17 cellular contexts compared by ENCODE assay signal in genomic region chr5:150092159-150092787, GRCh38. TPM values are rescaled to one million over a fixed set of nuclear protein-coding genes. Genes with fewer than 3 reads are reported as not detected.
DNase-seq lines count a peak whose midpoint lies in the region; ATAC-seq and TF ChIP-seq lines count a peak whose summit lies in the region.
"Had no signal": no experiment of that assay in that cellular context is flagged by ENCODE, and none has a peak within 500 bp of the region (broad histone marks: within the 10 kb centered on the region; RNA-seq: fewer than 3 reads in every experiment).

No MANE protein-coding gene starts in this region.

- peak overlapping the region in 6 of 11 experiments; percentile 13 to 29 (median 24); a peak in 7 of 22 replicates for H3K4me2 ChIP-seq in BLaER1 treated with 17β-estradiol and CSF1 and Interleukin-3, amounts not matched to agents 10 nM and 100 nM

- no peaks in the 10 kb centered on the region for H3K9me3 ChIP-seq in BLaER1 treated with 17β-estradiol and CSF1 and Interleukin-3, amounts not matched to agents 10 nM and 100 nM (replicated peaks in 1 of 11)
- H3K9me3 ChIP-seq: thoracic aorta had no signal

- POLR2A ChIA-PET in GM10248 (lab: Yijun Ruan, JAX): no interaction called here

- CTCF ChIA-PET in GM10248 (lab: Yijun Ruan, JAX): no interaction called here

- no peaks in the 10 kb centered on the region for H3K36me3 ChIP-seq in BLaER1 treated with 17β-estradiol and CSF1 and Interleukin-3, amounts not matched to agents 10 nM and 100 nM
- H3K36me3 ChIP-seq: thoracic aorta had no signal

- H3K4me3 ChIP-seq in BLaER1 treated with 17β-estradiol and CSF1 and Interleukin-3, amounts not matched to agents 10 nM and 100 nM: no peak overlapping the region
- H3K4me3 ChIP-seq: GM23248, thoracic aorta had no signal

- DNase-seq in GM10248 (ENCODE audit: extremely low spot score) (no peak), dermis blood vessel endothelial cell (no peak), Right ventricle myocardium inferior (ENCODE audit: missing footprints) (no peak)
- DNase-seq in effector CD8-positive, alpha-beta T cell (lab: John Stamatoyannopoulos, UW): no peak
- DNase-seq: activated CD4-positive, CD25-positive, alpha-beta regulatory T cell treated with anti-CD3 and anti-CD28 coated beads, Interleukin-2, amount 50 U/mL, for 72 hours; activated effector memory CD4-positive, alpha-beta T cell treated with Interleukin-2 at 50 U/mL for 16 hours; GF-D8; GM23248; NCI-H2029 treated with DMSO at 0.1 percent for 48 hours; NCI-H82; T-helper 17 cell had no signal

- H3K27ac ChIP-seq in BLaER1 treated with 17β-estradiol and CSF1 and Interleukin-3, amounts not matched to agents 10 nM and 100 nM: no peak overlapping the region
- H3K27ac ChIP-seq: GM23248, thoracic aorta had no signal

- H3K4me1 ChIP-seq in BLaER1 treated with 17β-estradiol and CSF1 and Interleukin-3, amounts not matched to agents 10 nM and 100 nM: peaks cover 12 to 52% (median 34%) of the 10 kb centered on the region in 10 experiments

- no peak for TF ChIP-seq CTCF in GM10248 (IDR thresholded peaks at IDR 0.05; ENCODE audit: control extremely low read depth, extremely low read depth, low read depth, missing control alignments)

- H4K20me1 ChIP-seq in BLaER1 treated with 17β-estradiol and CSF1 and Interleukin-3, amounts not matched to agents 10 nM and 100 nM: no peaks in the 10 kb centered on the region

- no peaks in the 10 kb centered on the region for H3K27me3 ChIP-seq in BLaER1 treated with 17β-estradiol and CSF1 and Interleukin-3, amounts not matched to agents 10 nM and 100 nM

- ATAC-seq in GM18502 (IDR thresholded peaks at IDR 0.05; ENCODE audit: poor library complexity, unreplicated experiment) (peak; percentile 57), GM21619 (IDR thresholded peaks at IDR 0.05; ENCODE audit: unreplicated experiment) (peak; percentile 74), HG03280 (IDR thresholded peaks at IDR 0.05; ENCODE audit: unreplicated experiment) (peak; percentile 54), Right ventricle myocardium inferior (no peak)
- ATAC-seq: left lobe of liver, T-helper 17 cell had no signal

- intact Hi-C loops in Right ventricle myocardium inferior (cut with DNase I): no loop called here

- no peak overlapping the region for H3K9ac ChIP-seq in BLaER1 treated with 17β-estradiol and CSF1 and Interleukin-3, amounts not matched to agents 10 nM and 100 nM
- H3K9ac ChIP-seq: GM23248 had no signal

RNA-seq across cellular contexts. Expression of gene CSF1R, which starts 5.9 kb away (rescaled TPM):
- total RNA-seq in dermis blood vessel endothelial cell: not detected in 2 replicates
- 21.9 TPM for total RNA-seq in Right ventricle myocardium inferior
- total RNA-seq: GM23248 had no signal

Comparison
In these comparisons a context has a peak if more than half of its experiments do, and no peak if none do; other contexts are left out.
1. RNA of gene CSF1R, which starts 5.9 kb away (total RNA-seq): 21.9 TPM in Right ventricle myocardium inferior (single experiment); not detected in dermis blood vessel endothelial cell; every median in the first group is over 10 times any median in the second.